9 cellular contexts compared by ENCODE assay signal in genomic region chr11:71446942-71447688, GRCh38. TPM values are rescaled to one million over a fixed set of nuclear protein-coding genes. Genes with fewer than 3 reads are reported as not detected.
DNase-seq lines count a peak whose midpoint lies in the region; ATAC-seq and TF ChIP-seq lines count a peak whose summit lies in the region.
"Had no signal": no experiment of that assay in that cellular context is flagged by ENCODE, and none has a peak within 500 bp of the region (broad histone marks: within the 10 kb centered on the region; RNA-seq: fewer than 3 reads in every experiment).

No MANE protein-coding gene starts in this region.

- H3K79me2 ChIP-seq in SK-N-SH (ENCODE audit: insufficient read depth), result peaks cover 4% of the 10 kb centered on the region; the same call in 1 of the 2 replicates

- no peak for TF ChIP-seq CTCF in SK-N-SH (IDR thresholded peaks at IDR 0.05)
- no peak for TF ChIP-seq CTCF in RWPE2 (IDR thresholded peaks at IDR 0.05; ENCODE audit: poor library complexity, severe bottlenecking)
- TF ChIP-seq CTCF in epithelial cell of esophagus (IDR thresholded peaks at IDR 0.05; ENCODE audit: insufficient read depth, low read depth, low read length, missing control alignments), result no peak
- no peak for TF ChIP-seq CTCF in natural killer cell (IDR thresholded peaks at IDR 0.05)

- WGBS in SK-N-SH (ENCODE audit: low lambda C conversion rate), result 93% methylated on average over 9 of the region's 9 CpGs

- DNase-seq in SK-N-SH, result no peak
- DNase-seq in RWPE2 (ENCODE audit: low spot score), result no peak
- peak; percentile 92 for DNase-seq in epithelial cell of esophagus (ENCODE audit: low read depth)
- no peak for DNase-seq in natural killer cell
- no peak for DNase-seq in NCI-H1436 (lab: John Stamatoyannopoulos, UW)

- H4K20me1 ChIP-seq in SK-N-SH (ENCODE audit: insufficient read depth), result no peaks in the 10 kb centered on the region

- peak overlapping the region; percentile 87 for H3K4me3 Mint-ChIP-seq in natural killer cell

- peak overlapping the region; percentile 99; the same call in 1 of the 2 replicates for H3K4me2 ChIP-seq in SK-N-SH

- ATAC-seq in SK-N-SH treated with all-trans-retinoic acid at 6 μM for 48 hours (no peak), RWPE2 (ENCODE audit: low read depth) (peak; percentile 52), natural killer cell (no peak), GM21390 (IDR thresholded peaks at IDR 0.05; ENCODE audit: unreplicated experiment) (no peak), GM21529 (IDR thresholded peaks at IDR 0.05; ENCODE audit: unreplicated experiment) (no peak)

- H3K9me2 ChIP-seq in SK-N-SH, result no peaks in the 10 kb centered on the region

- peak overlapping the region; percentile 89 to 92; a peak in 3 of 4 replicates for H3K4me3 ChIP-seq in SK-N-SH (ENCODE audit: low read depth in 2 of 2, low read length in 1 of 2)
- peak overlapping the region; percentile 60 for H3K4me3 ChIP-seq in RWPE2 (ENCODE audit: severe bottlenecking)
- peak overlapping the region; percentile 81 for H3K4me3 ChIP-seq in epithelial cell of esophagus (ENCODE audit: low read length)

- H3K36me3 ChIP-seq in SK-N-SH (replicated peaks in 1 of 2; ENCODE audit: control insufficient read depth in 1 of 2, insufficient read depth in 2 of 2, low read length in 1 of 2) (peaks cover 7 to 22% of the 10 kb centered on the region in 2 experiments), RWPE2 (ENCODE audit: low read depth) (peaks cover 55% of the 10 kb centered on the region)

- no peak for TF ChIP-seq EP300 in SK-N-SH (IDR thresholded peaks at IDR 0.05; ENCODE audit: borderline replicate concordance in 1 of 2, low read depth in 1 of 2, low read length in 1 of 2)

- H3K4me1 Mint-ChIP-seq in natural killer cell, result peaks cover 23 to 41% of the 10 kb centered on the region in 2 donors

- H3K4me1 ChIP-seq in SK-N-SH (ENCODE audit: control insufficient read depth in 1 of 2, insufficient read depth in 2 of 2, low read depth in 1 of 2, low read length in 1 of 2) (peaks cover 4 to 19% of the 10 kb centered on the region in 2 experiments; a peak in 3 of 4 replicates), RWPE2 (ENCODE audit: insufficient read depth, poor library complexity, severe bottlenecking) (peaks cover 12% of the 10 kb centered on the region)

- peaks cover 0 to 4% of the 10 kb centered on the region in 2 donors for H3K9me3 Mint-ChIP-seq in natural killer cell

- H3K36me3 Mint-ChIP-seq in natural killer cell, result peaks cover 9% of the 10 kb centered on the region

- peak overlapping the region; percentile 99 for H2AFZ ChIP-seq in SK-N-SH (ENCODE audit: low read depth)

- peak overlapping the region; percentile 75 to 90 for H3K27ac Mint-ChIP-seq in natural killer cell

- POLR2A ChIA-PET in SK-N-SH (lab: Yijun Ruan, JAX), result no interaction called here

- H3F3A ChIP-seq in SK-N-SH (replicated peaks; ENCODE audit: insufficient read depth), result peaks cover 12% of the 10 kb centered on the region

- H3K9ac ChIP-seq in SK-N-SH, result no peak overlapping the region

- no peak for TF ChIP-seq RAD21 in SK-N-SH (IDR thresholded peaks at IDR 0.05; ENCODE audit: low read length)

- H3K27ac ChIP-seq in SK-N-SH (ENCODE audit: low read depth in 2 of 2, low read length in 1 of 2) (no peak overlapping the region), RWPE2 (ENCODE audit: poor library complexity, severe bottlenecking) (peak overlapping the region; percentile 72)

- H3K9me3 ChIP-seq in SK-N-SH, result peaks cover 8% of the 10 kb centered on the region; the same call in 1 of the 2 replicates
- no peaks in the 10 kb centered on the region for H3K9me3 ChIP-seq in RWPE2 (ENCODE audit: severe bottlenecking)
- H3K9me3 ChIP-seq: body of pancreas had no signal

- H3K27me3 Mint-ChIP-seq in natural killer cell (ENCODE audit: low read depth in 2 of 2), result no peaks in the 10 kb centered on the region

- CTCF ChIA-PET in SK-N-SH (lab: Yijun Ruan, JAX), result interaction anchor here (1.0 to 2.3 kb wide), 3 partner anchors 116 to 360 kb away, joined by 3 to 9 read pairs (median 3); no protein-coding TSS in a partner anchor

- intact Hi-C loops in natural killer cell (cut with micrococcal nuclease), result loop anchor here (10.0 kb wide), 1 partner anchor 338 kb away; no protein-coding TSS in a partner anchor

- H3K27me3 ChIP-seq in SK-N-SH (ENCODE audit: insufficient read depth), result no peaks in the 10 kb centered on the region
- no peaks in the 10 kb centered on the region for H3K27me3 ChIP-seq in RWPE2 (ENCODE audit: insufficient read depth, poor library complexity, severe bottlenecking)
- H3K27me3 ChIP-seq: body of pancreas had no signal

TF ChIP-seq in SK-N-SH, 30 proteins besides CTCF, POLR2A, EP300 and RAD21 (continues in another document):
- no peak for TF ChIP-seq TCF12 (IDR thresholded peaks at IDR 0.05)
- TF ChIP-seq, protein P1, sequence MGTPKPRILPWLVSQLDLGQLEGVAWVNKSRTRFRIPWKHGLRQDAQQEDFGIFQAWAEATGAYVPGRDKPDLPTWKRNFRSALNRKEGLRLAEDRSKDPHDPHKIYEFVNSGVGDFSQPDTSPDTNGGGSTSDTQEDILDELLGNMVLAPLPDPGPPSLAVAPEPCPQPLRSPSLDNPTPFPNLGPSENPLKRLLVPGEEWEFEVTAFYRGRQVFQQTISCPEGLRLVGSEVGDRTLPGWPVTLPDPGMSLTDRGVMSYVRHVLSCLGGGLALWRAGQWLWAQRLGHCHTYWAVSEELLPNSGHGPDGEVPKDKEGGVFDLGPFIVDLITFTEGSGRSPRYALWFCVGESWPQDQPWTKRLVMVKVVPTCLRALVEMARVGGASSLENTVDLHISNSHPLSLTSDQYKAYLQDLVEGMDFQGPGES (IDR thresholded peaks at IDR 0.05; ENCODE audit: low read depth, low read length), result no peak

TF ChIP-seq in SK-N-SH treated with all-trans-retinoic acid at 6 μM for 48 hours, 23 proteins besides CTCF, POLR2A, EP300 and RAD21:
- TF ChIP-seq PPARA (CRISPR knock-in tag; IDR thresholded peaks at IDR 0.05; ENCODE audit: borderline replicate concordance) (no peak), ESRRG (CRISPR knock-in tag; IDR thresholded peaks at IDR 0.05) (no peak), TCF4 (CRISPR knock-in tag; IDR thresholded peaks at IDR 0.05; ENCODE audit: borderline replicate concordance) (no peak), TOX (CRISPR knock-in tag; IDR thresholded peaks at IDR 0.05; ENCODE audit: borderline replicate concordance) (no peak), ZC3H10 (CRISPR knock-in tag; IDR thresholded peaks at IDR 0.05) (no peak), GLIS3 (CRISPR knock-in tag; IDR thresholded peaks at IDR 0.05) (no peak), ISL1 (CRISPR knock-in tag; IDR thresholded peaks at IDR 0.05) (no peak), ZFP3 (CRISPR knock-in tag; IDR thresholded peaks at IDR 0.05) (no peak), ZNF8 (CRISPR knock-in tag; IDR thresholded peaks at IDR 0.05) (no peak), CREB5 (CRISPR knock-in tag; IDR thresholded peaks at IDR 0.05; ENCODE audit: low read depth) (no peak), SNAI2 (CRISPR knock-in tag; IDR thresholded peaks at IDR 0.05) (no peak), CSRNP3 (CRISPR knock-in tag; IDR thresholded peaks at IDR 0.05) (no peak), BACH2 (CRISPR knock-in tag; IDR thresholded peaks at IDR 0.05; ENCODE audit: borderline replicate concordance) (no peak), ZNF565 (CRISPR knock-in tag; conservative IDR thresholded peaks at IDR 0.05; ENCODE audit: low read depth) (no peak), OSR1 (CRISPR knock-in tag; IDR thresholded peaks at IDR 0.05) (no peak), ZFP30 (CRISPR knock-in tag; IDR thresholded peaks at IDR 0.05) (no peak)

RNA-seq across cellular contexts. Expression of gene DHCR7, which starts 1.1 kb away (rescaled TPM):
- 21.4 and 22.5 TPM in 2 replicates for polyA plus RNA-seq in SK-N-SH (2012; rRNA removed)
- 10.3 and 15.5 TPM in 2 replicates for polyA plus RNA-seq in SK-N-SH (2012; cell fraction: cytosol; rRNA removed)
- 14.5 and 15.8 TPM in 2 replicates for polyA plus RNA-seq in SK-N-SH (2012; cell fraction: nucleus; rRNA removed)
- 10 to 100 TPM; 12.5 to 18.1 (median 15.9) TPM for total RNA-seq in natural killer cell

RNA-seq across cellular contexts. Expression of gene NADSYN1, which starts 5.9 kb away (rescaled TPM):
- 62.5 and 74.0 TPM in 2 replicates for polyA plus RNA-seq in SK-N-SH (2012; rRNA removed)
- 22.5 and 26.2 TPM in 2 replicates for polyA plus RNA-seq in SK-N-SH (2012; cell fraction: cytosol; rRNA removed)
- 417 and 453 TPM in 2 replicates for polyA plus RNA-seq in SK-N-SH (2012; cell fraction: nucleus; rRNA removed)
- 100 to 1,000 TPM; 134 to 156 (median 150) TPM for total RNA-seq in natural killer cell
